ENCODE assay signal across 16 cellular contexts in the genomic region with DNA sequence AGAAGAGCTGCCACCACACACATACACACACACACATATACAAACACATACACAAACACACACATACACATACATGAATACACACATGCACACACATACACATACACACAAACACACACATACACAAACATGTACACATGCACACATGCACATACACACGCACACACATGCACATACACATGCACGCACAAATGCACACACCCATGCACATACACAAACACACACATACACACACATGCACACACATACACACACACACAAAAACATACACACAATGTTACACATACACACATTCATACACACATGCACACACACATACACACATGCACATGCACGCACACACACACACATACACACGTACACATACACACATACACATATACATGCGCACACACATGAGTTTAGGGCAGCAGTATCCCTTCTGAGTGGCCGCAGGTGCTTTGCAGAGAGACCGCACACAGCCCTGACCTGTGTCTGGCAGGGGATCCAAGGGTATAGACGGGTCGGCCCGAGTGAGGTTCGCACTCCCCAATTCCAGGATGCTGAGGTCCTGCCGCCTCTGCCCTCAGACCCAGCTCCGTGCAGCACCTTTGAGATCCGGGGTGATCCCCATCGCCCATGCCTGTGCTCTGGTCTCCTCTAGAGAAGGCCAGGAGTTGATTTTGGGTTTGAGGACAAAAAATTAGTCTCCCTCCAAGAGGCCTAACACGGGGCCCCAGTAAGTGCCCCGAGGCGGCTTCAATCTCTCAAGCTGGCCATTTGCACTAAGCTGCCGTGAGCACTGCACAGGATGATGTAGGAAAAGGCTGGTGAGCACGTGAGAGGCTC.
"Had no signal": no experiment of that assay in that cellular context is flagged by ENCODE, and none has a peak within 500 bp of the region (broad histone marks: within the 10 kb centered on the region; RNA-seq: fewer than 3 reads in every experiment).

No MANE protein-coding gene starts in this region.

- H3K36me3 ChIP-seq: heart left ventricle, ovary, stomach, thoracic aorta had no signal

- H3K27ac ChIP-seq: heart left ventricle, ovary, stomach had no signal

- FAIRE-seq: islet of Langerhans, TTC549 had no signal

- H3K27me3 Mint-ChIP-seq: activated T-cell treated with anti-CD3 and anti-CD28 coated beads, Interleukin-2, amount 50 U/mL, for 24 hours had no signal

- DNase-seq: activated CD4-positive, alpha-beta T cell treated with anti-CD3 and anti-CD28 coated beads, Interleukin-2, amount 50 U/mL, for 1 hour; activated gamma-delta T cell; activated T-cell treated with anti-CD3 and anti-CD28 coated beads, Interleukin-2, amount 50 U/mL, for 24 hours; caudate nucleus; effector CD4-positive, alpha-beta T cell; foreskin melanocyte; heart left ventricle; ovary; stimulated activated CD4-positive, alpha-beta T cell treated with anti-CD3 and anti-CD28 coated beads, Interleukin-4, amount 100 ng/mL, for 4 hours; stomach had no signal

- H3K27me3 ChIP-seq: heart left ventricle, ovary, stomach had no signal

- H3K9me3 ChIP-seq: heart left ventricle, ovary, stomach, thoracic aorta had no signal

- H3K4me3 Mint-ChIP-seq: activated T-cell treated with anti-CD3 and anti-CD28 coated beads, Interleukin-2, amount 50 U/mL, for 24 hours; nephron; T-helper 1 cell treated with Interleukin-12 subunit alpha and Interleukin-12 subunit beta and Interleukin-4 antibody, amounts not matched to agents 30 μg/mL and 1 μg/mL, for 36 hours had no signal

- ATAC-seq: heart left ventricle had no signal

- H3K4me3 ChIP-seq: coronary artery, heart left ventricle, ovary, stomach, thoracic aorta had no signal

- H3K27ac Mint-ChIP-seq: activated T-cell treated with anti-CD3 and anti-CD28 coated beads, Interleukin-2, amount 50 U/mL, for 24 hours; T-helper 1 cell treated with Interleukin-12 subunit alpha and Interleukin-12 subunit beta and Interleukin-4 antibody, amounts not matched to agents 30 μg/mL and 1 μg/mL, for 36 hours had no signal
